ENCODE assay signal across 1 cellular context in genomic region chr2:15527074-15527739, GRCh38.
TF ChIP-seq lines count a peak whose summit lies in the region.

No MANE protein-coding gene starts in this region.

TF ChIP-seq in H1, 55 proteins besides CTCF, POLR2A, EP300 and RAD21:
- TF ChIP-seq TEAD4 (IDR thresholded peaks at IDR 0.05; ENCODE audit: low read depth, low read length) (0 out of 2 replicates have a peak, but pooled peaks have one; percentile 6), YY1 (IDR thresholded peaks at IDR 0.05; ENCODE audit: low read depth, low read length) (peak; percentile 83), CBX8 (IDR thresholded peaks at IDR 0.05; ENCODE audit: borderline replicate concordance, low read depth, low read length) (no peak), RXRA (IDR thresholded peaks at IDR 0.05; ENCODE audit: insufficient read depth, low read depth, low read length) (no peak)
